8 cellular contexts compared by ENCODE assay signal in genomic region chr11:62680825-62681240, GRCh38. TPM values are rescaled to one million over a fixed set of nuclear protein-coding genes. Genes with fewer than 3 reads are reported as not detected.
DNase-seq lines count a peak whose midpoint lies in the region; ATAC-seq and TF ChIP-seq lines count a peak whose summit lies in the region.

No MANE protein-coding gene starts in this region.

- H3K9me3 ChIP-seq in HUES64 (ENCODE audit: insufficient read depth, low read depth, low read length) (no peaks in the 10 kb centered on the region), PC-9 (ENCODE audit: insufficient read depth, low read depth) (no peaks in the 10 kb centered on the region), hepatocyte (ENCODE audit: low read depth) (no peaks in the 10 kb centered on the region)

- H3K4me1 ChIP-seq in HUES64 (ENCODE audit: insufficient read depth, low read length) = peaks cover 7% of the 10 kb centered on the region; the same call in 1 of the 2 replicates
- peaks cover 29% of the 10 kb centered on the region for H3K4me1 ChIP-seq in PC-9 (replicated peaks; ENCODE audit: insufficient read depth)
- peaks cover 13% of the 10 kb centered on the region for H3K4me1 ChIP-seq in hepatocyte (ENCODE audit: insufficient read depth)

- peaks cover 45% of the 10 kb centered on the region for H3F3A ChIP-seq in PC-9 (ENCODE audit: insufficient read depth, low read depth)

- BruUV-seq in PC-9 (replicated peaks; lab: Mats Ljungman, UMichigan) = no TSS peak

- peaks cover 20% of the 10 kb centered on the region for H3K36me3 ChIP-seq in HUES64 (ENCODE audit: insufficient read depth, low read length)
- 0 out of 2 replicates have a peak, but pooled peaks cover 20% of the 10 kb centered on the region for H3K36me3 ChIP-seq in PC-9 (ENCODE audit: low read depth)
- no peaks in the 10 kb centered on the region for H3K36me3 ChIP-seq in hepatocyte (replicated peaks; ENCODE audit: insufficient read depth, low read depth)

- H3K27me3 ChIP-seq in HUES64 (ENCODE audit: insufficient read depth, low read length) (no peaks in the 10 kb centered on the region), PC-9 (ENCODE audit: insufficient read depth, low read depth) (no peaks in the 10 kb centered on the region), hepatocyte (no peaks in the 10 kb centered on the region)

- H2AFZ ChIP-seq in PC-9 (peak overlapping the region; percentile 34; the same call in 1 of the 2 replicates), hepatocyte (peak overlapping the region; percentile 29)

- no peak overlapping the region for H3K4me3 Mint-ChIP-seq in stimulated activated naive CD8-positive, alpha-beta T cell treated with anti-CD3 and anti-CD28 coated beads, Interleukin-15, Interleukin-2, amounts not matched to agents 100 ng/mL and 50 ng/mL, for 24 hours

- TF ChIP-seq CTCF in GM12873 (IDR thresholded peaks at IDR 0.05; ENCODE audit: insufficient read depth, low read depth, low read length, missing control alignments) (peak; percentile 76), PC-9 (conservative IDR thresholded peaks at IDR 0.05) (peak; percentile 75), hepatocyte (IDR thresholded peaks at IDR 0.05; ENCODE audit: poor library complexity) (peak; percentile 40)

- H3K79me2 ChIP-seq in PC-9 (ENCODE audit: low read depth) (peaks cover 27% of the 10 kb centered on the region), hepatocyte (peaks cover 23% of the 10 kb centered on the region)

- H3K27ac Mint-ChIP-seq in stimulated activated naive CD8-positive, alpha-beta T cell treated with anti-CD3 and anti-CD28 coated beads, Interleukin-15, Interleukin-2, amounts not matched to agents 100 ng/mL and 50 ng/mL, for 24 hours = peak overlapping the region; percentile 51

- no peak for ATAC-seq in HG02642 (IDR thresholded peaks at IDR 0.05; ENCODE audit: poor library complexity, unreplicated experiment)

- no peaks in the 10 kb centered on the region for H3K9me3 Mint-ChIP-seq in stimulated activated naive CD8-positive, alpha-beta T cell treated with anti-CD3 and anti-CD28 coated beads, Interleukin-15, Interleukin-2, amounts not matched to agents 100 ng/mL and 50 ng/mL, for 24 hours

- peaks cover 29% of the 10 kb centered on the region for H3K4me1 Mint-ChIP-seq in stimulated activated naive CD8-positive, alpha-beta T cell treated with anti-CD3 and anti-CD28 coated beads, Interleukin-15, Interleukin-2, amounts not matched to agents 100 ng/mL and 50 ng/mL, for 24 hours (ENCODE audit: low read depth)

- peak; percentile 71 to 73 for DNase-seq in AML-193 (lab: John Stamatoyannopoulos, UW)
- peak; percentile 45 to 71 for DNase-seq in PC-9
- DNase-seq in amniotic epithelial cell (ENCODE audit: low read depth) = peak; percentile 83
- DNase-seq in hepatocyte (ENCODE audit: low spot score) = peak; percentile 78

- intact Hi-C loops in PC-9 (cut with micrococcal nuclease; ENCODE audit: unreplicated experiment) = loop anchor here (2.0 kb wide), 1 partner anchor 48 kb away; the partner anchor contains the start of gene TTC9C

- H3K4me3 ChIP-seq in HUES64 (ENCODE audit: low read length) = no peak overlapping the region
- H3K4me3 ChIP-seq in PC-9 = no peak overlapping the region
- H3K4me3 ChIP-seq in hepatocyte = no peak overlapping the region

- no peaks in the 10 kb centered on the region for H3K9me2 ChIP-seq in PC-9 (ENCODE audit: insufficient read depth)
- no peaks in the 10 kb centered on the region for H3K9me2 ChIP-seq in hepatocyte (replicated peaks; ENCODE audit: insufficient read depth)

- H3K27me3 Mint-ChIP-seq in stimulated activated naive CD8-positive, alpha-beta T cell treated with anti-CD3 and anti-CD28 coated beads, Interleukin-15, Interleukin-2, amounts not matched to agents 100 ng/mL and 50 ng/mL, for 24 hours = no peaks in the 10 kb centered on the region

- POLR2A ChIA-PET in PC-9 (lab: Charles Lee; ENCODE audit: unreplicated experiment) = interaction anchor here (0.5 to 0.7 kb wide), 2 partner anchors 16 to 83 kb away, joined by 3 read pairs; partner anchors contain the start of genes C11orf98 and CSKMT

- H4K20me1 ChIP-seq in PC-9 (ENCODE audit: insufficient read depth) = no peaks in the 10 kb centered on the region
- H4K20me1 ChIP-seq in hepatocyte (ENCODE audit: insufficient read depth, poor library complexity, severe bottlenecking) = no peaks in the 10 kb centered on the region

- 87% methylated on average over 4 of the region's 4 CpGs for WGBS in HUES64
- WGBS in hepatocyte (ENCODE audit: low lambda C conversion rate, missing lambda C conversion rate) = 65% methylated on average over 4 of the region's 4 CpGs

- H3K36me3 Mint-ChIP-seq in stimulated activated naive CD8-positive, alpha-beta T cell treated with anti-CD3 and anti-CD28 coated beads, Interleukin-15, Interleukin-2, amounts not matched to agents 100 ng/mL and 50 ng/mL, for 24 hours (ENCODE audit: low read depth) = peaks cover 17% of the 10 kb centered on the region

- H3K27ac ChIP-seq in HUES64 (ENCODE audit: low read depth, low read length) (no peak overlapping the region), PC-9 (no peak overlapping the region), hepatocyte (no peak overlapping the region)

- CTCF ChIA-PET in PC-9 (lab: Charles Lee) = interaction anchor here (0.6 to 1.9 kb wide), 6 partner anchors 14 to 295 kb away, joined by 3 to 15 read pairs (median 4); partner anchors contain the start of gene POLR2G

- peak overlapping the region; percentile 12; the same call in 1 of the 2 replicates for H3K9ac ChIP-seq in HUES64 (ENCODE audit: low read depth, low read length)

- H3K4me2 ChIP-seq in PC-9 (0 out of 2 replicates have a peak overlapping the region, but pooled peaks have one; percentile 23), hepatocyte (no peak overlapping the region)

RNA-seq across cellular contexts. Expression of gene UBXN1, which starts 2.0 kb away (rescaled TPM):
- polyA plus RNA-seq in HUES64 (2013, experiment 1 of 2) = 73.0 TPM
- polyA plus RNA-seq in HUES64 (2013, experiment 2 of 2) = 79.9 TPM
- 143 and 150 TPM in 2 replicates for total RNA-seq in PC-9 (2021)
- 73.0 and 74.1 TPM in 2 replicates for total RNA-seq in hepatocyte
- 73.2 and 73.8 TPM in 2 replicates for polyA plus RNA-seq in hepatocyte

RNA-seq across cellular contexts. Expression of gene LRRN4CL, which starts 8.5 kb away (rescaled TPM):
- polyA plus RNA-seq in HUES64 (2013, experiment 1 of 2) = not detected
- not detected for polyA plus RNA-seq in HUES64 (2013, experiment 2 of 2)
- total RNA-seq in PC-9 (2021) (1.0 and 1.3 TPM in 2 replicates), hepatocyte (0.40 and 1.1 TPM in 2 replicates)
- polyA plus RNA-seq in hepatocyte = 0.15 and 0.41 TPM in 2 replicates

RNA-seq across cellular contexts. Expression of gene LBHD1, which starts 8.8 kb away (rescaled TPM):
- polyA plus RNA-seq in HUES64 (2013, experiment 1 of 2) = 1.8 TPM
- polyA plus RNA-seq in HUES64 (2013, experiment 2 of 2) = 1.3 TPM
- total RNA-seq in PC-9 (2021) = 13.2 and 16.1 TPM in 2 replicates
- total RNA-seq in hepatocyte = 5.4 and 11.2 TPM in 2 replicates
- 6.5 and 6.7 TPM in 2 replicates for polyA plus RNA-seq in hepatocyte

RNA-seq across cellular contexts. Expression of gene UQCC3, which starts 9.4 kb away (rescaled TPM):
- 12.8 TPM for polyA plus RNA-seq in HUES64 (2013, experiment 1 of 2)
- 14.5 TPM for polyA plus RNA-seq in HUES64 (2013, experiment 2 of 2)
- 16.1 and 25.4 TPM in 2 replicates for total RNA-seq in PC-9 (2021)
- 8.9 and 11.1 TPM in 2 replicates for total RNA-seq in hepatocyte
- 17.0 and 19.0 TPM in 2 replicates for polyA plus RNA-seq in hepatocyte

RNA-seq across cellular contexts. Expression of gene CSKMT, which starts 15.7 kb away (rescaled TPM):
- 248 TPM for polyA plus RNA-seq in HUES64 (2013, experiment 1 of 2)
- 241 TPM for polyA plus RNA-seq in HUES64 (2013, experiment 2 of 2)
- total RNA-seq in PC-9 (2021) (19.2 and 51.9 TPM in 2 replicates), hepatocyte (10.0 and 22.5 TPM in 2 replicates)
- 5.7 and 7.1 TPM in 2 replicates for polyA plus RNA-seq in hepatocyte
